Comparison of ENCODE assay signal across 16 cellular contexts in the genomic region with DNA sequence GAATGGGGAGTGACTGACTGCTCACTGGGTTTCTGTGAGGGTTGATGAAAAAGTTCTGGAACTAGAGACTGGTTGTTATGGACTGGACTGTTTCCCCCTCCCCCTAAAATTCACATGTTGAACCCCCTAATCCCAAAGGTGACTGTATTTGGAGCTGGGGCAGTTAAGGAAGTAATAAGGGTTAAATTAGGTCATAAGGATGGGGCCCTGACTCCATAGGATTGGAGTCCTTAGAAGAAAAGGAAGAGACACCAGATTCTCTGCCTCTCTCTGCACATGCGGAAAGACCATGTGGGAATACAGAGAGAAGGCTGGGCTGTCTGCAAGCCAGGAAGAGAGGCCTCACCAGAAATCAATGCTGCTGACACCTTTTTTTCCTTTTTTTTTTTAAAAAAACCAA. TPM values are rescaled to one million over a fixed set of nuclear protein-coding genes. Genes with fewer than 3 reads are reported as not detected.
DNase-seq lines count a peak whose midpoint lies in the region; ATAC-seq, FAIRE-seq and TF ChIP-seq lines count a peak whose summit lies in the region.
"Had no signal": no experiment of that assay in that cellular context is flagged by ENCODE, and none has a peak within 500 bp of the region (broad histone marks: within the 10 kb centered on the region; RNA-seq: fewer than 3 reads in every experiment).

No MANE protein-coding gene starts in this region.

- no peaks in the 10 kb centered on the region for H3K9me2 ChIP-seq in GM23338 (ENCODE audit: insufficient read depth)

- H3K27ac Mint-ChIP-seq in GM23338 = no peak overlapping the region
- no peak overlapping the region for H3K27ac Mint-ChIP-seq in immature natural killer cell

- H3K36me3 ChIP-seq in GM23338 (ENCODE audit: insufficient read depth) (no peaks in the 10 kb centered on the region), K562 (ENCODE audit: control insufficient read depth, insufficient read depth, low read length) (no peaks in the 10 kb centered on the region), sigmoid colon (no peaks in the 10 kb centered on the region)

- no peak for ATAC-seq in GM23338
- ATAC-seq in K562 = no peak; the same call in 2 of the 3 replicates
- ATAC-seq in HG02973 (IDR thresholded peaks at IDR 0.05; ENCODE audit: unreplicated experiment) = no peak

- H3K4me1 ChIP-seq in GM23338 (ENCODE audit: insufficient read depth) = 0 out of 2 replicates have a peak, but pooled peaks cover 4% of the 10 kb centered on the region
- H3K4me1 ChIP-seq in K562 (replicated peaks in 1 of 2; ENCODE audit: control insufficient read depth in 2 of 2, insufficient read depth in 2 of 2, low read length in 2 of 2) = peaks cover 16 to 32% of the 10 kb centered on the region in 2 experiments; a peak in 4 of 5 replicates
- H3K4me1 ChIP-seq in sigmoid colon = no peaks in the 10 kb centered on the region

- H3K4me3 ChIP-seq in GM23338 = 0 out of 2 replicates have a peak overlapping the region, but pooled peaks have one; percentile 32
- peak overlapping the region; percentile 18; the same call in 1 of the 2 replicates for H3K4me3 ChIP-seq in K562
- H3K4me3 ChIP-seq in sigmoid colon = no peak overlapping the region

- H3K27me3 Mint-ChIP-seq in GM23338 (ENCODE audit: insufficient read depth, low read depth, poor library complexity) = peaks cover 5% of the 10 kb centered on the region
- no peaks in the 10 kb centered on the region for H3K27me3 Mint-ChIP-seq in immature natural killer cell (ENCODE audit: low read depth in 3 of 3)
- H3K27me3 Mint-ChIP-seq: CD4-positive, alpha-beta memory T cell had no signal

- FAIRE-seq in K562 (lab: Jason Lieb, UNC) = no peak
- no peak for FAIRE-seq in GM12892 (lab: Jason Lieb, UNC)
- FAIRE-seq: G401.6, GM19239, H54 had no signal

- 100% methylated on average over 1 of the region's 1 CpG for WGBS in K562 (ENCODE audit: insufficient coverage, low coverage, missing lambda C conversion rate)
- 93 to 98% methylated on average over 1 of the region's 1 CpG for WGBS in sigmoid colon, 2 donors

- TF ChIP-seq CTCF in GM23338 (conservative IDR thresholded peaks at IDR 0.05; ENCODE audit: low read depth in 2 of 2) = no peak
- TF ChIP-seq CTCF in K562 (IDR thresholded peaks at IDR 0.05 in 2 of 3, conservative IDR thresholded peaks at IDR 0.05 in 1 of 3; ENCODE audit: insufficient read depth in 2 of 3, low read depth in 1 of 3, low read length in 3 of 3) = no peak
- TF ChIP-seq CTCF in sigmoid colon (IDR thresholded peaks at IDR 0.05) = no peak

- in situ Hi-C loops in K562 (cut with MboI) = no loop called here

- H3K4me3 Mint-ChIP-seq in GM23338 = no peak overlapping the region
- no peak overlapping the region for H3K4me3 Mint-ChIP-seq in immature natural killer cell
- H3K4me3 Mint-ChIP-seq: CD4-positive, alpha-beta memory T cell had no signal

- H3K27me3 ChIP-seq in GM23338 (ENCODE audit: insufficient read depth) = no peaks in the 10 kb centered on the region
- no peaks in the 10 kb centered on the region for H3K27me3 ChIP-seq in K562 (ENCODE audit: control insufficient read depth in 2 of 2, insufficient read depth in 2 of 2, low read length in 2 of 2)
- H3K27me3 ChIP-seq in sigmoid colon = no peaks in the 10 kb centered on the region

- DNase-seq in GM23338 (ENCODE audit: low spot score) = no peak
- no peak for DNase-seq in K562 (ENCODE audit: extremely low read depth in 1 of 4, low spot score in 3 of 4)
- DNase-seq in sigmoid colon = peak; percentile 11
- no peak for DNase-seq in GM12892 (ENCODE audit: insufficient read length)
- no peak for DNase-seq in immature natural killer cell
- DNase-seq: C1 segment of cervical spinal cord; Calu3; CD4-positive, alpha-beta memory T cell; COR-L47; DMS79 treated with DMSO at 0.1 percent for 48 hours; GOT3; HCEC 1CT had no signal

- TF ChIP-seq RAD21 in K562 (CRISPR knock-in tag; conservative IDR thresholded peaks at IDR 0.05 in 1 of 2, IDR thresholded peaks at IDR 0.05 in 1 of 2) = no peak

- CTCF ChIA-PET in K562 (lab: Yijun Ruan, JAX; ENCODE audit: low intra/inter-chr PET ratio) = no interaction called here

- H3K4me2 ChIP-seq in GM23338 (0 out of 2 replicates have a peak overlapping the region, but pooled peaks have one; percentile 57), K562 (ENCODE audit: insufficient read depth, low read length) (peak overlapping the region; percentile 63)

- BruUV-seq in K562 (replicated peaks; lab: Mats Ljungman, UMichigan) = no TSS peak

- no peaks in the 10 kb centered on the region for H3K9me3 ChIP-seq in K562 (replicated peaks; ENCODE audit: control insufficient read depth, insufficient read depth, low read depth, low read length)
- H3K9me3 ChIP-seq in sigmoid colon = no peaks in the 10 kb centered on the region

- 0 out of 2 replicates have a peak, but pooled peaks cover 3% of the 10 kb centered on the region for H3F3A ChIP-seq in GM23338 (replicated peaks; ENCODE audit: low read depth)

- TF ChIP-seq POLR2A in K562 (conservative IDR thresholded peaks at IDR 0.05) (no peak), sigmoid colon (IDR thresholded peaks at IDR 0.05) (no peak), GM12892 (IDR thresholded peaks at IDR 0.05; ENCODE audit: low read depth, low read length) (no peak)

- no peaks in the 10 kb centered on the region for H3K79me2 ChIP-seq in GM23338 (replicated peaks; ENCODE audit: insufficient read depth)
- no peaks in the 10 kb centered on the region for H3K79me2 ChIP-seq in K562 (ENCODE audit: control insufficient read depth, insufficient read depth, low read length)

- no peaks in the 10 kb centered on the region for H3K9me1 ChIP-seq in K562 (ENCODE audit: control insufficient read depth, insufficient read depth, low read length)

- H4K20me1 ChIP-seq in GM23338 (replicated peaks; ENCODE audit: insufficient read depth) = no peaks in the 10 kb centered on the region
- no peaks in the 10 kb centered on the region for H4K20me1 ChIP-seq in K562 (replicated peaks; ENCODE audit: control insufficient read depth, insufficient read depth, low read length)

- H3K27ac ChIP-seq in GM23338 (ENCODE audit: low read depth) (no peak overlapping the region), K562 (ENCODE audit: extremely low read depth, low read depth, low read length) (peak overlapping the region; percentile 66; the same call in 2 of the 3 replicates), sigmoid colon (no peak overlapping the region)

- peak overlapping the region; percentile 94 for H2AFZ ChIP-seq in GM23338
- H2AFZ ChIP-seq in K562 (ENCODE audit: low read depth, low read length) = peak overlapping the region; percentile 99

- H3K4me1 Mint-ChIP-seq in GM23338 (peaks cover 14% of the 10 kb centered on the region), immature natural killer cell (no peaks in the 10 kb centered on the region)
- H3K4me1 Mint-ChIP-seq: CD4-positive, alpha-beta memory T cell had no signal

- H3K9me3 Mint-ChIP-seq in GM23338 = no peaks in the 10 kb centered on the region; the same call in 2 of the 3 replicates
- H3K9me3 Mint-ChIP-seq in immature natural killer cell = no peaks in the 10 kb centered on the region
- H3K9me3 Mint-ChIP-seq: CD4-positive, alpha-beta memory T cell had no signal

- intact Hi-C loops in K562 (cut with micrococcal nuclease) = no loop called here
- intact Hi-C loops in sigmoid colon (cut with DNase I) = no loop called here

- H3K36me3 Mint-ChIP-seq in GM23338 (ENCODE audit: low read depth) (no peaks in the 10 kb centered on the region; the same call in 2 of the 3 replicates), immature natural killer cell (peaks cover 3 to 5% (median 3%) of the 10 kb centered on the region in 3 donors)

- peak overlapping the region; percentile 72 to 80; a peak in 3 of 4 replicates for H3K9ac ChIP-seq in K562 (ENCODE audit: insufficient read depth in 1 of 2, low read depth in 2 of 2, low read length in 2 of 2)

- TF ChIP-seq EP300 in K562 (IDR thresholded peaks at IDR 0.05; ENCODE audit: low read length) = no peak
- TF ChIP-seq EP300 in sigmoid colon (IDR thresholded peaks at IDR 0.05) = no peak

- POLR2A ChIA-PET in K562 (lab: Yijun Ruan, JAX) = no interaction called here

RNA-seq across cellular contexts. Expression of gene ZBTB49, which starts 38.2 kb away (rescaled TPM):
- total RNA-seq in GM23338 (2014; rRNA removed; shearing (Covaris generic)) = 4.1 and 12.2 TPM in 2 replicates
- polyA plus RNA-seq in GM23338 (2016; fragmentation: Nextera tagmentation; extraction: Ambion mirVana) (4.5 and 6.0 TPM in 2 replicates), K562 (2011; rRNA removed) (4.4 and 4.7 TPM in 2 replicates), K562 (2014; fragmentation: Illumina TruSeq; extraction: Trizol) (4.2 and 4.4 TPM in 2 replicates), K562 (2014; fragmentation: Nextera tagmentation; extraction: Ambion mirVana) (under 1 TPM; 0.49 to 0.69 TPM), K562 (2014; rRNA removed) (5.6 and 8.0 TPM in 2 replicates), sigmoid colon (1 to 10 TPM in 2 of 3 donors, under 1 TPM in 1; 0.69 to 2.8 (median 1.2) TPM), immature natural killer cell (1 to 10 TPM; 3.2 to 6.9 (median 4.6) TPM)
- total RNA-seq in K562 (2011; cell fraction: chromatin; rRNA removed; ENCODE audit: low replicate concordance) = 11.7 and 15.6 TPM in 2 replicates
- total RNA-seq in K562 (2011; cell fraction: nucleolus; rRNA removed) = 6.3 and 7.4 TPM in 2 replicates
- total RNA-seq in K562 (2011; cell fraction: nucleoplasm; rRNA removed) = 5.8 and 9.2 TPM in 2 replicates
- total RNA-seq in K562 (2014; rRNA removed) (3.2 and 7.0 TPM in 2 replicates), K562 (2014; rRNA removed; fragmentation: Illumina TruSeq; extraction: Trizol) (4.2 and 5.6 TPM in 2 replicates), K562 (2015; rRNA removed; fragmentation: Illumina TruSeq; extraction: Trizol) (3.9 and 4.6 TPM in 2 replicates), K562 (2021) (2.9 and 3.6 TPM in 2 replicates), sigmoid colon (1 to 10 TPM; 4.1 to 6.2 (median 4.6) TPM)
- polyA plus RNA-seq in K562 (2011; cell fraction: cytosol; rRNA removed) = 2.4 and 2.9 TPM in 2 replicates
- 5.0 and 9.3 TPM in 2 replicates for polyA plus RNA-seq in K562 (2011; cell fraction: nucleus; rRNA removed)
- 2.3 TPM in 2 replicates for polyA plus RNA-seq in K562 (2012)
- 7.6 and 8.5 TPM in 2 replicates for polyA minus RNA-seq in K562 (2011; rRNA and poly(A)+ RNA removed)
- 2.4 and 2.8 TPM in 2 replicates for polyA minus RNA-seq in K562 (2011; cell fraction: cytosol; rRNA and poly(A)+ RNA removed)
- polyA minus RNA-seq in K562 (2011; cell fraction: nucleus; rRNA and poly(A)+ RNA removed) = 5.7 and 7.8 TPM in 2 replicates
- 2.2 TPM for polyA plus RNA-seq in GM12892 (2012; ENCODE audit: missing spikeins)

RNA-seq across cellular contexts. Expression of gene LYAR, which starts 38.3 kb away (rescaled TPM):
- total RNA-seq in GM23338 (2014; rRNA removed; shearing (Covaris generic)) = 33.5 and 44.0 TPM in 2 replicates
- polyA plus RNA-seq in GM23338 (2016; fragmentation: Nextera tagmentation; extraction: Ambion mirVana) = 87.8 and 105 TPM in 2 replicates
- total RNA-seq in K562 (2011; cell fraction: chromatin; rRNA removed; ENCODE audit: low replicate concordance) = 19.5 and 40.6 TPM in 2 replicates
- total RNA-seq in K562 (2011; cell fraction: nucleolus; rRNA removed) = 12.2 and 14.2 TPM in 2 replicates
- total RNA-seq in K562 (2011; cell fraction: nucleoplasm; rRNA removed) = 17.2 and 20.7 TPM in 2 replicates
- 121 and 133 TPM in 2 replicates for total RNA-seq in K562 (2014; rRNA removed)
- 154 and 156 TPM in 2 replicates for total RNA-seq in K562 (2014; rRNA removed; fragmentation: Illumina TruSeq; extraction: Trizol)
- 165 and 172 TPM in 2 replicates for total RNA-seq in K562 (2015; rRNA removed; fragmentation: Illumina TruSeq; extraction: Trizol)
- total RNA-seq in K562 (2021) = 72.9 and 73.4 TPM in 2 replicates
- polyA plus RNA-seq in K562 (2011; rRNA removed) = 28.9 and 44.5 TPM in 2 replicates
- 5.4 and 10.3 TPM in 2 replicates for polyA plus RNA-seq in K562 (2011; cell fraction: cytosol; rRNA removed)
- 8.3 and 11.1 TPM in 2 replicates for polyA plus RNA-seq in K562 (2011; cell fraction: nucleus; rRNA removed)
- 48.3 and 109 TPM in 2 replicates for polyA plus RNA-seq in K562 (2012)
- polyA plus RNA-seq in K562 (2014; fragmentation: Illumina TruSeq; extraction: Trizol) = 128 and 166 TPM in 2 replicates
- polyA plus RNA-seq in K562 (2014; fragmentation: Nextera tagmentation; extraction: Ambion mirVana) = 10 to 100 TPM; 28.3 to 28.9 TPM
- polyA plus RNA-seq in K562 (2014; rRNA removed) = 112 and 127 TPM in 2 replicates
- 25.1 and 27.9 TPM in 2 replicates for polyA minus RNA-seq in K562 (2011; rRNA and poly(A)+ RNA removed)
- 10.1 and 12.6 TPM in 2 replicates for polyA minus RNA-seq in K562 (2011; cell fraction: cytosol; rRNA and poly(A)+ RNA removed)
- polyA minus RNA-seq in K562 (2011; cell fraction: nucleus; rRNA and poly(A)+ RNA removed) = 10.6 and 19.1 TPM in 2 replicates
- 10 to 100 TPM; 11.4 to 18.2 (median 14.8) TPM for total RNA-seq in sigmoid colon
- polyA plus RNA-seq in sigmoid colon = 10 to 100 TPM in 1 of 3 donors, 1 to 10 TPM in 2; 3.6 to 19.9 (median 9.0) TPM
- polyA plus RNA-seq in GM12892 (2012; ENCODE audit: missing spikeins) = 45.0 TPM
- polyA plus RNA-seq in immature natural killer cell = 10 to 100 TPM; 48.8 to 60.7 (median 54.6) TPM

RNA-seq across cellular contexts. Expression of gene NSG1, which starts 58.7 kb away (rescaled TPM):
- 28.7 and 34.5 TPM in 2 replicates for total RNA-seq in GM23338 (2014; rRNA removed; shearing (Covaris generic))
- polyA plus RNA-seq in GM23338 (2016; fragmentation: Nextera tagmentation; extraction: Ambion mirVana) = 16.5 and 17.4 TPM in 2 replicates
- not detected in 2 replicates for total RNA-seq in K562 (2011; cell fraction: chromatin; rRNA removed; ENCODE audit: low replicate concordance)
- total RNA-seq in K562 (2011; cell fraction: nucleolus; rRNA removed) = not detected in 2 replicates
- total RNA-seq in K562 (2011; cell fraction: nucleoplasm; rRNA removed) = not detected in 2 replicates
- total RNA-seq in K562 (2014; rRNA removed) = not detected in 2 replicates
- total RNA-seq in K562 (2014; rRNA removed; fragmentation: Illumina TruSeq; extraction: Trizol) = not detected in 2 replicates
- not detected in 2 replicates for total RNA-seq in K562 (2015; rRNA removed; fragmentation: Illumina TruSeq; extraction: Trizol)
- total RNA-seq in K562 (2021) = not detected in 2 replicates
- polyA plus RNA-seq in K562 (2011; rRNA removed) = not detected in 2 replicates
- polyA plus RNA-seq in K562 (2011; cell fraction: cytosol; rRNA removed) = not detected in 2 replicates
- 0.04 TPM in 1 of 2 replicates, not detected in the other for polyA plus RNA-seq in K562 (2011; cell fraction: nucleus; rRNA removed)
- polyA plus RNA-seq in K562 (2012) = 0.10 TPM in 1 of 2 replicates, not detected in the other
- polyA plus RNA-seq in K562 (2014; fragmentation: Illumina TruSeq; extraction: Trizol) = not detected in 2 replicates
- polyA plus RNA-seq in K562 (2014; fragmentation: Nextera tagmentation; extraction: Ambion mirVana) = not detected
- polyA plus RNA-seq in K562 (2014; rRNA removed) = not detected in 2 replicates
- not detected in 2 replicates for polyA minus RNA-seq in K562 (2011; rRNA and poly(A)+ RNA removed)
- not detected in 2 replicates for polyA minus RNA-seq in K562 (2011; cell fraction: cytosol; rRNA and poly(A)+ RNA removed)
- polyA minus RNA-seq in K562 (2011; cell fraction: nucleus; rRNA and poly(A)+ RNA removed) = not detected in 2 replicates
- total RNA-seq in sigmoid colon = 1 to 10 TPM; 2.3 to 9.6 (median 5.6) TPM
- 1 to 10 TPM; 1.4 to 3.8 (median 1.8) TPM for polyA plus RNA-seq in sigmoid colon
- 0.40 TPM for polyA plus RNA-seq in GM12892 (2012; ENCODE audit: missing spikeins)
- polyA plus RNA-seq in immature natural killer cell = 1 to 10 TPM; 2.5 to 7.9 (median 4.5) TPM
- total RNA-seq: Calu3 had no signal

Comparison
In these comparisons a context has a peak if more than half of its experiments do, and no peak if none do; other contexts are left out.
1. H3K4me3 ChIP-seq: peak in GM23338 (single experiment) and K562 (single experiment); none in sigmoid colon (0 of 4).